In the genomic region with DNA sequence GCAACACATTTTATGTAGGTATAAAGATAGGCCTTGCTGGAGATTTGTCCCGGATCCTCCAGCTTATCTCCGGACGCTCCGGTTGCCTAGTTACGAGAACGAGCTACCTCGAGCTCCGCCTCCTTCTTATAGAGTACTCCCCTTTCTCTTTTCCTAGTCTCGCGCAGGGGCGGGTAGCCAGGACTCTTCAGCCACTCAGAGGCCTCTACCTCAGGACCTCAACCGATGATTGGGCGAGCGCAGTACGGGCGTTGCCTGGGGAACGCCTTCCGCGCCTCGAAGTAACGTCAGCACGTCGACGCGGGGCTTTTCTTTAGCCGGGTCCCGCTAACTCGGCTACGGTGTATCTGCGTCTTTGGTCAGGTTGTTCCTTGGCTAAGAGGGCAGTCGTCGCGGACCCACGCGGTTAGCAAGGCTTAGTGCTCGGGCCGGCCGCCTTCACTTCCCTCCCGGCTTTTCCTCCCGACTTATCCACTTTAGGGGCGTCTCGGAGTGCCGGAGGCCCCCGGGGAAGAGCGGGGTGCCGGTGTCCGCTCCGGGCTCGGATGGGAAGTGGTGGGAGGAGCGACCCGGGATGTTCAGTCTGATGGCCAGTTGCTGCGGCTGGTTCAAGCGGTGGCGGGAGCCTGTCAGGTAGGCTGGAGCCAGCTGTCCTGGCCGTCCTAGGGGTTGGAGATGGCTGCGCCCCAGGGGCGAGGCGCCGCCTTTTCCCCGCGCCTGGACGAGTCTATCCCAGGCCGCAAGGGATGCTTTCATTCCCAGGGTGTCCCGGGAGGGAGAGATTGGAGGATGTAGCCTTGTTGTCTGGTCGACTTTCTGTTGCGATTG, we compare ENCODE assay signal across 8 cellular contexts. TPM values are rescaled to one million over a fixed set of nuclear protein-coding genes. Genes with fewer than 3 reads are reported as not detected.
A peak's percentile ranks its signal among the peaks of the same experiment; 100 is the strongest.
DNase-seq lines count a peak whose midpoint lies in the region; ATAC-seq and TF ChIP-seq lines count a peak whose summit lies in the region.

A gene (plus strand): TSS at position 306 of the 828 bp plus-strand sequence. CDS start 269 bp downstream, at position 575.

- peak within 1 kb of the TSS; percentile 89 for H3K4me2 ChIP-seq in PC-9

- no peaks in the 10 kb centered on the region for H3K9me2 ChIP-seq in PC-9 (ENCODE audit: insufficient read depth)

- ATAC-seq in GM21619 (IDR thresholded peaks at IDR 0.05; ENCODE audit: unreplicated experiment) = peak; percentile 100

- H3K4me1 Mint-ChIP-seq in activated T-cell treated with anti-CD3 and anti-CD28 coated beads, Interleukin-2, amount 50 U/mL, for 24 hours (ENCODE audit: low read depth) = peaks cover 15% of the 10 kb centered on the region

- peaks cover 14% of the 10 kb centered on the region for H3K4me1 ChIP-seq in PC-9 (replicated peaks; ENCODE audit: insufficient read depth)
- H3K4me1 ChIP-seq in mucosa of rectum (ENCODE audit: control insufficient read depth in 2 of 2, insufficient read depth in 2 of 2, low read length in 2 of 2) = peaks cover 0 to 3% of the 10 kb centered on the region in 2 donors

- no peaks in the 10 kb centered on the region for H3K9me3 ChIP-seq in PC-9 (ENCODE audit: insufficient read depth, low read depth)
- H3K9me3 ChIP-seq in mucosa of rectum (ENCODE audit: control insufficient read depth in 2 of 2, low read length in 2 of 2) = no peaks in the 10 kb centered on the region

- TSS peak; percentile 84 for BruUV-seq in PC-9 (replicated peaks; lab: Mats Ljungman, UMichigan)

- H3K9ac ChIP-seq in mucosa of rectum (ENCODE audit: low read depth in 1 of 2, low read length in 2 of 2) = peak within 1 kb of the TSS; percentile 84 to 85

- H3K27ac ChIP-seq in PC-9 (peak within 1 kb of the TSS; percentile 14; the same call in 1 of the 2 replicates), mucosa of rectum (ENCODE audit: low read depth in 2 of 2, low read length in 2 of 2) (peak within 1 kb of the TSS; percentile 90 to 94)

- no peaks in the 10 kb centered on the region for H3K9me3 Mint-ChIP-seq in activated T-cell treated with anti-CD3 and anti-CD28 coated beads, Interleukin-2, amount 50 U/mL, for 24 hours

- H3K27me3 Mint-ChIP-seq in activated T-cell treated with anti-CD3 and anti-CD28 coated beads, Interleukin-2, amount 50 U/mL, for 24 hours = no peaks in the 10 kb centered on the region

- H3K27ac Mint-ChIP-seq in activated T-cell treated with anti-CD3 and anti-CD28 coated beads, Interleukin-2, amount 50 U/mL, for 24 hours = peak within 1 kb of the TSS; percentile 85

- H3K36me3 ChIP-seq in PC-9 (ENCODE audit: low read depth) (no peaks in the 10 kb centered on the region), mucosa of rectum (ENCODE audit: control insufficient read depth in 2 of 2, insufficient read depth in 2 of 2, low read length in 2 of 2) (no peaks in the 10 kb centered on the region)

- H3F3A ChIP-seq in PC-9 (ENCODE audit: insufficient read depth, low read depth) = peaks cover 13% of the 10 kb centered on the region

- H4K20me1 ChIP-seq in PC-9 (ENCODE audit: insufficient read depth) = 0 out of 2 replicates have a peak, but pooled peaks cover 5% of the 10 kb centered on the region

- no peak for TF ChIP-seq CTCF in PC-9 (conservative IDR thresholded peaks at IDR 0.05)

- peaks cover 15% of the 10 kb centered on the region for H3K79me2 ChIP-seq in PC-9 (ENCODE audit: low read depth)

- H2AFZ ChIP-seq in PC-9 = peak within 1 kb of the TSS; percentile 95

- CTCF ChIA-PET in PC-9 (lab: Charles Lee) = no interaction called here

- H3K4me3 ChIP-seq in Jurkat, Clone E6-1 (ENCODE audit: low read length) = peak within 1 kb of the TSS; percentile 73
- H3K4me3 ChIP-seq in PC-9 (peak within 1 kb of the TSS; percentile 74), mucosa of rectum (ENCODE audit: low read length in 2 of 2) (peak within 1 kb of the TSS; percentile 89 to 95)

- H3K36me3 Mint-ChIP-seq in activated T-cell treated with anti-CD3 and anti-CD28 coated beads, Interleukin-2, amount 50 U/mL, for 24 hours (ENCODE audit: low read depth) = peaks cover 5% of the 10 kb centered on the region

- peak; percentile 92 for TF ChIP-seq POLR2A in erythroblast (IDR thresholded peaks at IDR 0.05; ENCODE audit: low read length)

- peak within 1 kb of the TSS; percentile 89 for H3K4me3 Mint-ChIP-seq in activated T-cell treated with anti-CD3 and anti-CD28 coated beads, Interleukin-2, amount 50 U/mL, for 24 hours

- DNase-seq in DMS153 (lab: John Stamatoyannopoulos, UW) (peak; percentile 97), PC-9 (peak; percentile 98 to 100), erythroblast (lab: John Stamatoyannopoulos, UW) (peak; percentile 98)
- DNase-seq in Jurkat, Clone E6-1 (ENCODE audit: low read depth, low spot score) = peak; percentile 96
- peak; percentile 91 for DNase-seq in activated T-cell treated with anti-CD3 and anti-CD28 coated beads, Interleukin-2, amount 50 U/mL, for 24 hours
- DNase-seq in stimulated activated CD8-positive, alpha-beta memory T cell treated with anti-CD3 and anti-CD28 coated beads, Interleukin-4, amount 100 ng/mL, for 48 hours = peak; percentile 94

- intact Hi-C loops in PC-9 (cut with micrococcal nuclease; ENCODE audit: unreplicated experiment) = loop anchor here (2.0 kb wide), 1 partner anchor 83 kb away; a partner anchor contains a TSS

- H3K27me3 ChIP-seq in PC-9 (ENCODE audit: insufficient read depth, low read depth) (no peaks in the 10 kb centered on the region), mucosa of rectum (ENCODE audit: control insufficient read depth in 2 of 2, insufficient read depth in 2 of 2, low read length in 2 of 2) (no peaks in the 10 kb centered on the region)

- POLR2A ChIA-PET in PC-9 (lab: Charles Lee; ENCODE audit: unreplicated experiment) = interaction anchor here (0.6 to 1.0 kb wide), 4 partner anchors 8 to 49 kb away, joined by 3 to 12 read pairs (median 7); a partner anchor contains a TSS

RNA-seq across cellular contexts. Expression of the gene that starts here (rescaled TPM):
- polyA plus RNA-seq in Jurkat, Clone E6-1 (2012; ENCODE audit: insufficient read depth, insufficient read length) = 12.8 TPM
- 17.8 and 20.2 TPM in 2 replicates for total RNA-seq in PC-9 (2021)

Comparison
In these comparisons a context has a peak if more than half of its experiments do, and no peak if none do; other contexts are left out.
1. Peak in every context shown above with its lines: DNase-seq, ATAC-seq, H3K4me3 ChIP-seq and H3K27ac ChIP-seq.